23 cellular contexts compared by ENCODE assay signal in genomic region chr3:3927965-3928364, GRCh38.
DNase-seq lines count a peak whose midpoint lies in the region; ATAC-seq lines count a peak whose summit lies in the region.
"Had no signal": no experiment of that assay in that cellular context is flagged by ENCODE, and none has a peak within 500 bp of the region (broad histone marks: within the 10 kb centered on the region; RNA-seq: fewer than 3 reads in every experiment).

No MANE protein-coding gene starts in this region.

- peaks cover 6% of the 10 kb centered on the region for H3K9me3 Mint-ChIP-seq in stimulated activated memory B cell treated with anti-CD40 and anti-IgM and Interleukin-4, amounts not matched to agents 10 μg/mL and 1 μg/mL and 100 μg/mL, for 72 hours

- peaks cover 17% of the 10 kb centered on the region for H3K36me3 Mint-ChIP-seq in stimulated activated memory B cell treated with anti-CD40 and anti-IgM and Interleukin-4, amounts not matched to agents 10 μg/mL and 1 μg/mL and 100 μg/mL, for 72 hours
- H3K36me3 Mint-ChIP-seq: CD4-positive, CD25-positive, alpha-beta regulatory T cell had no signal

- no peak overlapping the region for H3K27ac ChIP-seq in aorta (ENCODE audit: low read depth in 1 of 2, low read length in 2 of 2)
- H3K27ac ChIP-seq: BLaER1, SK-N-MC had no signal

- no peaks in the 10 kb centered on the region for H3K4me1 Mint-ChIP-seq in stimulated activated memory B cell treated with anti-CD40 and anti-IgM and Interleukin-4, amounts not matched to agents 10 μg/mL and 1 μg/mL and 100 μg/mL, for 72 hours
- H3K4me1 Mint-ChIP-seq: CD4-positive, CD25-positive, alpha-beta regulatory T cell had no signal

- H3K27me3 ChIP-seq in aorta (ENCODE audit: control insufficient read depth in 1 of 2, insufficient read depth in 2 of 2, low read length in 1 of 2), result no peaks in the 10 kb centered on the region
- H3K27me3 ChIP-seq: BLaER1, MG63 had no signal

- no peaks in the 10 kb centered on the region for H3K36me3 ChIP-seq in aorta (ENCODE audit: control insufficient read depth in 1 of 2, insufficient read depth in 2 of 2, low read length in 1 of 2)
- H3K36me3 ChIP-seq: BLaER1, MG63 had no signal

- 90 to 95% methylated on average over 1 of the region's 1 CpG for WGBS in aorta, 2 donors

- H3K4me3 ChIP-seq in aorta (ENCODE audit: low read length in 2 of 2), result no peak overlapping the region
- H3K4me3 ChIP-seq: BLaER1, MG63, SK-N-MC had no signal

- intact Hi-C loops in aorta (cut with DNase I), result no loop called here

- DNase-seq in DMS79 (lab: John Stamatoyannopoulos, UW) (peak; percentile 21), NCI-H2227 (lab: John Stamatoyannopoulos, UW; ENCODE audit: unreplicated experiment) (no peak), aorta (no peak)
- DNase-seq: CD4-positive, CD25-positive, alpha-beta regulatory T cell; DMS153; EL; HCEC 1CT; IMR-90; KG1; MG63; NCI-H1694; NCI-H2081 treated with DMSO at 0.1 percent for 48 hours; NCI-H2171; NCI-H345; NCI-H524 treated with DMSO at 0.1 percent for 48 hours; NCI-H774; SIG-M5 had no signal

- no peaks in the 10 kb centered on the region for H3K27me3 Mint-ChIP-seq in stimulated activated memory B cell treated with anti-CD40 and anti-IgM and Interleukin-4, amounts not matched to agents 10 μg/mL and 1 μg/mL and 100 μg/mL, for 72 hours

- ATAC-seq in GM21447 (IDR thresholded peaks at IDR 0.05; ENCODE audit: unreplicated experiment) (peak; percentile 45), HG03442 (IDR thresholded peaks at IDR 0.05; ENCODE audit: unreplicated experiment) (peak; percentile 52), aorta (ENCODE audit: low FRiP score) (no peak), GM21825 (IDR thresholded peaks at IDR 0.05; ENCODE audit: unreplicated experiment) (no peak)
- ATAC-seq in stimulated activated memory B cell treated with anti-CD40 and anti-IgM and Interleukin-4, amounts not matched to agents 10 μg/mL and 1 μg/mL and 100 μg/mL, for 72 hours, result peak; percentile 72

- no peak overlapping the region for H3K4me3 Mint-ChIP-seq in stimulated activated memory B cell treated with anti-CD40 and anti-IgM and Interleukin-4, amounts not matched to agents 10 μg/mL and 1 μg/mL and 100 μg/mL, for 72 hours
- H3K4me3 Mint-ChIP-seq: CD4-positive, CD25-positive, alpha-beta regulatory T cell had no signal

- H3K4me1 ChIP-seq in aorta (ENCODE audit: control insufficient read depth in 1 of 2, insufficient read depth in 2 of 2, low read length in 2 of 2), result no peaks in the 10 kb centered on the region
- H3K4me1 ChIP-seq: BLaER1 had no signal

- H3K9me3 ChIP-seq in aorta (ENCODE audit: control insufficient read depth, low read length), result no peaks in the 10 kb centered on the region
- H3K9me3 ChIP-seq: BLaER1, MG63 had no signal

- no peak overlapping the region for H3K27ac Mint-ChIP-seq in stimulated activated memory B cell treated with anti-CD40 and anti-IgM and Interleukin-4, amounts not matched to agents 10 μg/mL and 1 μg/mL and 100 μg/mL, for 72 hours
- H3K27ac Mint-ChIP-seq: CD4-positive, CD25-positive, alpha-beta regulatory T cell had no signal

Comparison
In these comparisons a context has a peak if more than half of its experiments do, and no peak if none do; other contexts are left out.
1. ATAC-seq: peak in GM21447 (single experiment), HG03442 (single experiment) and stimulated activated memory B cell treated with anti-CD40 and anti-IgM and Interleukin-4, amounts not matched to agents 10 μg/mL and 1 μg/mL and 100 μg/mL, for 72 hours (single experiment); none in aorta (single experiment) and GM21825 (single experiment).